Comparison of ENCODE assay signal across 9 cellular contexts in the genomic region with DNA sequence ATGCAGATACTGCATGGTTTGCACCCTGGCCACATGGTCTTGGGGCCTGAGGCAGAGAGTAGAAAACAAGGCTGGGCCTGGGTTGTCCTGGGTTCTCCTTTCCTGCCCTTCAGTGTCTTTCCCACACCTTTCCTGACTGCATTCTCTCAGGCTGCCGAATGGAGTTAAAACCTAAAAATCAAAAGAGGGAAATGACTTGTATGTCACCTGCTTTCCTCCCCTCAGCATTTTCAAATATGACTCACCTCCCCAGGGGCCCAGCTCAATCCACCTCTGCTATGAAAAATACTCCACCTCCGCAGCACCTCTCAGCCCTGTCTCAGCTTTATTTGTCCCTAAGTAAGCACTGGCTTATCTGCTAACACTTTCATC.
DNase-seq lines count a peak whose midpoint lies in the region; ATAC-seq lines count a peak whose summit lies in the region.
"Had no signal": no experiment of that assay in that cellular context is flagged by ENCODE, and none has a peak within 500 bp of the region (broad histone marks: within the 10 kb centered on the region; RNA-seq: fewer than 3 reads in every experiment).

No MANE protein-coding gene starts in this region.

- peak overlapping the region; percentile 38 for H3K27ac ChIP-seq in caudate nucleus (ENCODE audit: low read depth, low read length)

- DNase-seq in caudate nucleus (lab: John Stamatoyannopoulos, UW), result peak in 38 of 61 donors; percentile 1 to 80 (median 34)
- no peak for DNase-seq in stimulated activated naive CD4-positive, alpha-beta T cell (lab: John Stamatoyannopoulos, UW)
- DNase-seq in iPS-NIHi11 (ENCODE audit: low spot score), result no peak
- DNase-seq in RKO (ENCODE audit: low spot score), result no peak
- no peak for DNase-seq in activated CD4-positive, alpha-beta T cell treated with anti-CD3 and anti-CD28 coated beads for 4 hours
- DNase-seq: DMS79 treated with DMSO at 0.1 percent for 48 hours had no signal

- ATAC-seq in GM18861 (IDR thresholded peaks at IDR 0.05; ENCODE audit: unreplicated experiment), result peak; percentile 81
- ATAC-seq in GM21528 (IDR thresholded peaks at IDR 0.05; ENCODE audit: low FRiP score, unreplicated experiment), result peak; percentile 75
- ATAC-seq in HG03342 (IDR thresholded peaks at IDR 0.05; ENCODE audit: unreplicated experiment), result peak; percentile 87

Comparison
In these comparisons a context has a peak if more than half of its experiments do, and no peak if none do; other contexts are left out.
1. DNase-seq: peak in caudate nucleus (38 of 61); none in stimulated activated naive CD4-positive, alpha-beta T cell (0 of 6), iPS-NIHi11 (single experiment), RKO (single experiment) and activated CD4-positive, alpha-beta T cell treated with anti-CD3 and anti-CD28 coated beads for 4 hours (0 of 2).
2. Peak in every context shown above with its lines, with median percentiles within 50 percentile points of each other: ATAC-seq.